17 cellular contexts compared by ENCODE assay signal in genomic region chr13:50626031-50626643, GRCh38.
A peak's percentile ranks its signal among the peaks of the same experiment; 100 is the strongest.
DNase-seq lines count a peak whose midpoint lies in the region; ATAC-seq and TF ChIP-seq lines count a peak whose summit lies in the region.
"Had no signal": no experiment of that assay in that cellular context is flagged by ENCODE, and none has a peak within 500 bp of the region (broad histone marks: within the 10 kb centered on the region; RNA-seq: fewer than 3 reads in every experiment).

No MANE protein-coding gene starts in this region.

- H3K4me3 ChIP-seq in HL-60 (replicated peaks; ENCODE audit: insufficient read depth, low read length) (no peak overlapping the region), fibroblast of the aortic adventitia (ENCODE audit: low read depth, low read length) (no peak overlapping the region)
- H3K4me3 ChIP-seq: A549, SJSA1, tibial artery had no signal

- CTCF ChIA-PET in activated CD4-positive, alpha-beta memory T cell treated with anti-CD3 and anti-CD28 coated beads for 36 hours (lab: Charles Lee): interaction anchor here (0.6 to 0.7 kb wide), 2 partner anchors 134 to 1158 kb away, joined by 3 read pairs; no protein-coding TSS in a partner anchor

- DNase-seq in A172 (ENCODE audit: low spot score) (peak; percentile 56), HL-60 (ENCODE audit: low read depth in 1 of 2, low spot score in 1 of 2) (peak; percentile 54 to 56), T-helper 17 cell (no peak), fibroblast of the aortic adventitia (ENCODE audit: low read depth) (peak; percentile 70)
- no peak for DNase-seq in activated CD4-positive, alpha-beta T cell treated with anti-CD3 and anti-CD28 coated beads for 4 hours
- no peak for DNase-seq in stimulated activated naive CD4-positive, alpha-beta T cell (lab: John Stamatoyannopoulos, UW)
- DNase-seq in activated CD4-positive, alpha-beta memory T cell treated with anti-CD3 and anti-CD28 coated beads for 36 hours: no peak
- DNase-seq: activated CD4-positive, alpha-beta T cell treated with anti-CD3 and anti-CD28 coated beads, Interleukin-2, amount 50 U/mL, for 1 hour; activated effector memory CD4-positive, alpha-beta T cell treated with Interleukin-2 at 50 U/mL for 16 hours; caudate nucleus; MM.1S; NCI-H446 treated with DMSO at 0.1 percent for 48 hours; tibial artery had no signal

- no peak overlapping the region for H3K27ac Mint-ChIP-seq in T-helper 17 cell
- no peak overlapping the region for H3K27ac Mint-ChIP-seq in activated CD4-positive, alpha-beta memory T cell treated with anti-CD3 and anti-CD28 coated beads for 36 hours
- H3K27ac Mint-ChIP-seq: natural killer cell treated with Interleukin-12 subunit alpha and Interleukin-12 subunit beta and Interleukin-15 and Interleukin-18, amount 100 ng/mL, for 72 hours had no signal

- no peak overlapping the region for H3K27ac ChIP-seq in HL-60 (replicated peaks)
- H3K27ac ChIP-seq: A549, SJSA1, tibial artery had no signal

- no peak for TF ChIP-seq CTCF in HL-60 (IDR thresholded peaks at IDR 0.05; ENCODE audit: insufficient read depth, low read length)
- no peak for TF ChIP-seq CTCF in fibroblast of the aortic adventitia (IDR thresholded peaks at IDR 0.05; ENCODE audit: insufficient read depth, low read length)

- intact Hi-C loops in activated CD4-positive, alpha-beta memory T cell treated with anti-CD3 and anti-CD28 coated beads for 36 hours (cut with micrococcal nuclease): no loop called here

- POLR2A ChIA-PET in activated CD4-positive, alpha-beta memory T cell treated with anti-CD3 and anti-CD28 coated beads for 36 hours (lab: Charles Lee): no interaction called here

- H3K4me3 Mint-ChIP-seq in T-helper 17 cell: no peak overlapping the region
- no peak overlapping the region for H3K4me3 Mint-ChIP-seq in activated CD4-positive, alpha-beta memory T cell treated with anti-CD3 and anti-CD28 coated beads for 36 hours
- H3K4me3 Mint-ChIP-seq: natural killer cell treated with Interleukin-12 subunit alpha and Interleukin-12 subunit beta and Interleukin-15 and Interleukin-18, amount 100 ng/mL, for 72 hours had no signal

- H3K4me1 Mint-ChIP-seq in T-helper 17 cell: no peaks in the 10 kb centered on the region
- H3K4me1 Mint-ChIP-seq in activated CD4-positive, alpha-beta memory T cell treated with anti-CD3 and anti-CD28 coated beads for 36 hours (ENCODE audit: low read depth): no peaks in the 10 kb centered on the region

- no peaks in the 10 kb centered on the region for H3K9me3 ChIP-seq in T-helper 17 cell (ENCODE audit: control insufficient read depth, low read length, poor library complexity, severe bottlenecking)
- H3K9me3 ChIP-seq: A549, SJSA1, tibial artery had no signal

- peaks cover 8% of the 10 kb centered on the region for H3K27me3 Mint-ChIP-seq in T-helper 17 cell
- H3K27me3 Mint-ChIP-seq in activated CD4-positive, alpha-beta memory T cell treated with anti-CD3 and anti-CD28 coated beads for 36 hours: peaks cover 3% of the 10 kb centered on the region

- H3K9me3 Mint-ChIP-seq in activated CD4-positive, alpha-beta memory T cell treated with anti-CD3 and anti-CD28 coated beads for 36 hours: no peaks in the 10 kb centered on the region
- H3K9me3 Mint-ChIP-seq: natural killer cell treated with Interleukin-12 subunit alpha and Interleukin-12 subunit beta and Interleukin-15 and Interleukin-18, amount 100 ng/mL, for 72 hours had no signal

- ATAC-seq in T-helper 17 cell: peak; percentile 21
- ATAC-seq in HG03196 (IDR thresholded peaks at IDR 0.05; ENCODE audit: unreplicated experiment): no peak
- ATAC-seq: A549 had no signal

- H3K36me3 Mint-ChIP-seq in T-helper 17 cell (ENCODE audit: low read depth): no peaks in the 10 kb centered on the region
- no peaks in the 10 kb centered on the region for H3K36me3 Mint-ChIP-seq in activated CD4-positive, alpha-beta memory T cell treated with anti-CD3 and anti-CD28 coated beads for 36 hours
- H3K36me3 Mint-ChIP-seq: natural killer cell treated with Interleukin-12 subunit alpha and Interleukin-12 subunit beta and Interleukin-15 and Interleukin-18, amount 100 ng/mL, for 72 hours had no signal

- no peaks in the 10 kb centered on the region for H3K27me3 ChIP-seq in HL-60 (ENCODE audit: insufficient read depth, poor library complexity, severe bottlenecking)
- H3K27me3 ChIP-seq: SJSA1, tibial artery had no signal

Comparison
In these comparisons a context has a peak if more than half of its experiments do, and no peak if none do; other contexts are left out.
1. DNase-seq: peak in A172 (single experiment), HL-60 (2 of 2) and fibroblast of the aortic adventitia (single experiment); none in T-helper 17 cell (0 of 3), activated CD4-positive, alpha-beta T cell treated with anti-CD3 and anti-CD28 coated beads for 4 hours (0 of 2), stimulated activated naive CD4-positive, alpha-beta T cell (0 of 6) and activated CD4-positive, alpha-beta memory T cell treated with anti-CD3 and anti-CD28 coated beads for 36 hours (single experiment).